9 cellular contexts compared by ENCODE assay signal in the genomic region with DNA sequence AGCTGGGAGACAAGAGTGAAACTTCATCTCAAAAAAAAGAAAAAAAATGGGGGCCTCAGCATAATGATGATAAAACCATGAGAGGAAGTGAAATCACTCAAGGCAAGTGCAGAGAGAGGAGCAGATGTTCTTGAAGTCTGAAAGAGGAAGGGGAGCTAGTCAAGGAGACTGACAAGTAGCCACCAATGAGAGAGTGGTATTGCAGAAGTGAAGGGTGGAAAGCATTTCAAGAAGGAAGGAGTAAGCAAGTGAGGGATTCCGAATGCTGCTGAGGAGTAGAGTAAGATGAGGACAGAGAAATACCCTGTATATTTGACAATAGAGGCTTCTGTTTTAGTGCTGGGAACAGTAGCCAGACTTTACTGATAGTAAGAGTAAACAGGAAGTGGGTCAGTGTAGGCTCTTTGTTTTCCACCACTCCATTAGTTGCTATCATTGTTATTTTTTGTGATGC. TPM values are rescaled to one million over a fixed set of nuclear protein-coding genes. Genes with fewer than 3 reads are reported as not detected.
A peak's percentile ranks its signal among the peaks of the same experiment; 100 is the strongest.
DNase-seq lines count a peak whose midpoint lies in the region; ATAC-seq and TF ChIP-seq lines count a peak whose summit lies in the region.
"Had no signal": no experiment of that assay in that cellular context is flagged by ENCODE, and none has a peak within 500 bp of the region (broad histone marks: within the 10 kb centered on the region; RNA-seq: fewer than 3 reads in every experiment).

No MANE protein-coding gene starts in this region.

- H3K36me3 Mint-ChIP-seq in natural killer cell treated with Interleukin-12 subunit alpha and Interleukin-12 subunit beta and Interleukin-15 and Interleukin-18, amount 100 ng/mL, for 72 hours: peaks cover 6% of the 10 kb centered on the region
- no peaks in the 10 kb centered on the region for H3K36me3 Mint-ChIP-seq in natural killer cell
- peaks cover 5 to 17% of the 10 kb centered on the region in 2 donors for H3K36me3 Mint-ChIP-seq in naive B cell

- H3K4me3 ChIP-seq in lower leg skin (ENCODE audit: low read depth, poor library complexity, severe bottlenecking): no peak overlapping the region

- H3K27ac Mint-ChIP-seq in natural killer cell treated with Interleukin-12 subunit alpha and Interleukin-12 subunit beta and Interleukin-15 and Interleukin-18, amount 100 ng/mL, for 72 hours: no peak overlapping the region
- no peak overlapping the region for H3K27ac Mint-ChIP-seq in natural killer cell
- H3K27ac Mint-ChIP-seq in naive B cell: peak overlapping the region; percentile 40 to 92 (median 62)

- 79 to 84% methylated on average over 1 of the region's 1 CpG for WGBS in lower leg skin, 2 donors

- no peak for DNase-seq in natural killer cell treated with Interleukin-12 subunit alpha and Interleukin-12 subunit beta and Interleukin-15 and Interleukin-18, amount 100 ng/mL, for 72 hours (ENCODE audit: low spot score)
- no peak for DNase-seq in natural killer cell
- peak; percentile 100 for DNase-seq in SIG-M5 treated with dmso at 0.1 percent for 504 hours (lab: John Stamatoyannopoulos, UW; ENCODE audit: unreplicated experiment)
- DNase-seq in naive B cell: peak; percentile 82
- no peak for DNase-seq in lower leg skin (ENCODE audit: low spot score in 2 of 2)
- no peak for DNase-seq in cerebellum (ENCODE audit: low spot score)
- DNase-seq in cerebellar cortex (ENCODE audit: low spot score): no peak

- H3K4me1 Mint-ChIP-seq in natural killer cell treated with Interleukin-12 subunit alpha and Interleukin-12 subunit beta and Interleukin-15 and Interleukin-18, amount 100 ng/mL, for 72 hours (ENCODE audit: low read depth in 2 of 2): peaks cover 21 to 24% of the 10 kb centered on the region in 2 donors
- peaks cover 0 to 32% of the 10 kb centered on the region in 2 donors for H3K4me1 Mint-ChIP-seq in natural killer cell
- peaks cover 33 to 79% (median 34%) of the 10 kb centered on the region in 3 donors for H3K4me1 Mint-ChIP-seq in naive B cell

- intact Hi-C loops in natural killer cell (cut with micrococcal nuclease): loop anchor here (5.0 kb wide), 1 partner anchor 63 kb away; the partner anchor contains the start of gene FLVCR1
- intact Hi-C loops in lower leg skin (cut with DNase I; ENCODE audit: low total_unique reads): no loop called here

- no peaks in the 10 kb centered on the region for H3K9me3 Mint-ChIP-seq in natural killer cell treated with Interleukin-12 subunit alpha and Interleukin-12 subunit beta and Interleukin-15 and Interleukin-18, amount 100 ng/mL, for 72 hours
- H3K9me3 Mint-ChIP-seq in natural killer cell: no peaks in the 10 kb centered on the region
- H3K9me3 Mint-ChIP-seq in naive B cell: peaks cover 0 to 5% (median 2%) of the 10 kb centered on the region in 7 donors

- TF ChIP-seq CTCF in natural killer cell (IDR thresholded peaks at IDR 0.05) (no peak), lower leg skin (IDR thresholded peaks at IDR 0.05) (no peak)

- peak overlapping the region; percentile 13 for H3K4me3 Mint-ChIP-seq in natural killer cell treated with Interleukin-12 subunit alpha and Interleukin-12 subunit beta and Interleukin-15 and Interleukin-18, amount 100 ng/mL, for 72 hours
- no peak overlapping the region for H3K4me3 Mint-ChIP-seq in natural killer cell
- peak overlapping the region; percentile 56 to 99 (median 80) for H3K4me3 Mint-ChIP-seq in naive B cell

- ATAC-seq in natural killer cell treated with Interleukin-12 subunit alpha and Interleukin-12 subunit beta and Interleukin-15 and Interleukin-18, amount 100 ng/mL, for 72 hours: no peak
- no peak for ATAC-seq in natural killer cell
- peak; percentile 66 for ATAC-seq in HG03039 (IDR thresholded peaks at IDR 0.05; ENCODE audit: unreplicated experiment)
- peak; percentile 93 to 94 for ATAC-seq in naive B cell (ENCODE audit: low read depth in 2 of 2)

- no peaks in the 10 kb centered on the region for H3K27me3 Mint-ChIP-seq in natural killer cell treated with Interleukin-12 subunit alpha and Interleukin-12 subunit beta and Interleukin-15 and Interleukin-18, amount 100 ng/mL, for 72 hours
- no peaks in the 10 kb centered on the region for H3K27me3 Mint-ChIP-seq in natural killer cell (ENCODE audit: low read depth in 2 of 2)
- H3K27me3 Mint-ChIP-seq in naive B cell: no peaks in the 10 kb centered on the region

- TF ChIP-seq POLR2A in lower leg skin (IDR thresholded peaks at IDR 0.05): no peak

RNA-seq across cellular contexts. Expression of gene TATDN3, which starts 2.9 kb away (rescaled TPM):
- total RNA-seq in natural killer cell treated with Interleukin-12 subunit alpha and Interleukin-12 subunit beta and Interleukin-15 and Interleukin-18, amount 100 ng/mL, for 72 hours: 1 to 10 TPM; 5.7 to 9.8 TPM
- total RNA-seq in natural killer cell: 10 to 100 TPM; 11.6 to 14.6 (median 13.4) TPM
- 10 to 100 TPM; 38.3 to 50.6 (median 41.9) TPM for polyA plus RNA-seq in naive B cell (ENCODE audit: low read depth in 6 of 6)
- total RNA-seq in lower leg skin: 10 to 100 TPM in 3 of 4 donors, 1 to 10 TPM in 1; 6.0 to 16.1 (median 13.1) TPM
- total RNA-seq in cerebellum: 20.8 TPM

RNA-seq across cellular contexts. Expression of gene NSL1, which starts 3.0 kb away (rescaled TPM):
- 10 to 100 TPM; 27.7 to 44.7 TPM for total RNA-seq in natural killer cell treated with Interleukin-12 subunit alpha and Interleukin-12 subunit beta and Interleukin-15 and Interleukin-18, amount 100 ng/mL, for 72 hours
- 10 to 100 TPM; 17.0 to 23.8 (median 23.4) TPM for total RNA-seq in natural killer cell
- 100 to 1,000 TPM in 1 of 6 donors, 10 to 100 TPM in 5; 72.1 to 103 (median 81.0) TPM for polyA plus RNA-seq in naive B cell (ENCODE audit: low read depth in 6 of 6)
- 10 to 100 TPM; 13.9 to 41.8 (median 30.0) TPM for total RNA-seq in lower leg skin
- 54.5 TPM for total RNA-seq in cerebellum

RNA-seq across cellular contexts. Expression of gene SPATA45, which starts 52.9 kb away (rescaled TPM):
- under 1 TPM in 1 of 2 donors, not detected in 1; 0.86 TPM for total RNA-seq in natural killer cell treated with Interleukin-12 subunit alpha and Interleukin-12 subunit beta and Interleukin-15 and Interleukin-18, amount 100 ng/mL, for 72 hours
- total RNA-seq in natural killer cell (under 1 TPM in 1 of 3 donors, not detected in 2; 0.80 TPM), lower leg skin (not detected), cerebellum (1.9 TPM)
- polyA plus RNA-seq in naive B cell (ENCODE audit: low read depth in 6 of 6): not detected
- polyA plus RNA-seq: keratinocyte had no signal

Comparison
In these comparisons a context has a peak if more than half of its experiments do, and no peak if none do; other contexts are left out.
1. ATAC-seq: peak in HG03039 (single experiment) and naive B cell (2 of 2); none in natural killer cell treated with Interleukin-12 subunit alpha and Interleukin-12 subunit beta and Interleukin-15 and Interleukin-18, amount 100 ng/mL, for 72 hours (0 of 2) and natural killer cell (0 of 3).
2. DNase-seq: peak in SIG-M5 treated with dmso at 0.1 percent for 504 hours (single experiment) and naive B cell (single experiment); none in natural killer cell treated with Interleukin-12 subunit alpha and Interleukin-12 subunit beta and Interleukin-15 and Interleukin-18, amount 100 ng/mL, for 72 hours (single experiment), natural killer cell (single experiment), lower leg skin (0 of 2), cerebellum (single experiment) and cerebellar cortex (single experiment).
3. H3K27ac Mint-ChIP-seq: peak in naive B cell (6 of 6); none in natural killer cell treated with Interleukin-12 subunit alpha and Interleukin-12 subunit beta and Interleukin-15 and Interleukin-18, amount 100 ng/mL, for 72 hours (0 of 2) and natural killer cell (0 of 2).